Comparison of ENCODE assay signal across 8 cellular contexts in the genomic region with DNA sequence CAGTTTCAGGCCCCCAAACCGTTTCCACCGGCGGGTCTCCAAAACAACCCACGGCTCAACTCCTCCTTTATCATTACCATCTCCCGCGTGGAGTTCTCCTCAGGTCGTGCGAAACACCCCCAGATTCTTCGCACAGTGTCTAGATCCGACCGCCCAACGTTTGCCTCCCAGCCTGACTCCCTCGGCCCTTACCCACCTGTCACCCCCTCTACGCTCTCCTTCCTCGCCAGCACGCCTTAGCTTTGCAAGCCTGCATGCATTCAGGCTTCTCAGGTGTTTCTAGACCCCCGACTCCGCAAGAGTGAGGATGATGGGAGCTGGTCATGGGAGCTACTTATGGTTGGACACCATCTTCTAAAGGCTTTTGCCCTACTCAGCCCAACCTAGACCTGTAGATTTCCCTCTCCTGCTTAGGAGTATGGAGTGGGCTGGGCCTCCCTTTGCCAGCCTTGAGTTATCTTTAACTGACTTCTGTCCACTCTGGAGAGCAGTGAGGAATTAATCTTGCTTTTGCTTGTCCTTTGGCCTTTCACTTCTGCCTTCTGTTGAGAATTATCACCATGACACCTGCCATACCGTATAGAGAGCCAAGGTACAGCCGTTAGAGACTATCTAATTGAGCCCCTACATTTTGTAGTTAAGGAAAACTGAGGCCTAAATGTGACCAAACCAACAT. TPM values are rescaled to one million over a fixed set of nuclear protein-coding genes. Genes with fewer than 3 reads are reported as not detected.
DNase-seq lines count a peak whose midpoint lies in the region; ATAC-seq, FAIRE-seq and TF ChIP-seq lines count a peak whose summit lies in the region.

No MANE protein-coding gene starts in this region.

- FAIRE-seq in keratinocyte (lab: Jason Lieb, UNC) = no peak

- ATAC-seq in HG03442 (IDR thresholded peaks at IDR 0.05; ENCODE audit: unreplicated experiment) (no peak), GM21529 (IDR thresholded peaks at IDR 0.05; ENCODE audit: unreplicated experiment) (no peak)

- DNase-seq in DMS 273 (lab: John Stamatoyannopoulos, UW; ENCODE audit: unreplicated experiment) (peak; percentile 48), DMS 273 treated with DMSO at 0.1 percent for 48 hours (lab: John Stamatoyannopoulos, UW) (no peak), ascending aorta (ENCODE audit: low spot score in 2 of 2) (no peak), keratinocyte (ENCODE audit: low read depth, low spot score) (no peak), testis (no peak), NCI-H1694 (lab: John Stamatoyannopoulos, UW) (no peak)

- H3K36me3 ChIP-seq in ascending aorta (no peaks in the 10 kb centered on the region), keratinocyte (ENCODE audit: control insufficient read depth in 2 of 2, extremely low read depth in 1 of 2, insufficient read depth in 2 of 2, low read length in 2 of 2) (peaks cover 6 to 7% of the 10 kb centered on the region in 2 experiments), testis (ENCODE audit: low read depth, missing control alignments) (no peaks in the 10 kb centered on the region)

- H3K79me2 ChIP-seq in keratinocyte (ENCODE audit: control insufficient read depth, insufficient read depth, low read length) = peaks cover 33% of the 10 kb centered on the region

- dilution Hi-C loops in keratinocyte (cut with MboI; ENCODE audit: extremely low pct_ligation_motif_present, low sequenced_read_pairs) = no loop called here

- H3K27ac ChIP-seq in ascending aorta (peak overlapping the region; percentile 74 to 85), keratinocyte (ENCODE audit: control insufficient read depth, insufficient read depth, low read length) (peak overlapping the region; percentile 78), testis (peak overlapping the region; percentile 74 to 87)

- H3K4me3 ChIP-seq in ascending aorta (peak overlapping the region; percentile 80 to 86), keratinocyte (ENCODE audit: control insufficient read depth in 2 of 3, extremely low read depth in 1 of 3, insufficient read depth in 2 of 3, low read depth in 1 of 3, low read length in 3 of 3) (peak overlapping the region; percentile 74 to 88 (median 83)), testis (peak overlapping the region; percentile 88 to 91)

- intact Hi-C loops in ascending aorta (cut with DNase I) (loop anchor here (1.0 to 10.0 kb wide), 3 partner anchors 10 to 886 kb away; a partner anchor contains a TSS), testis (cut with DNase I; ENCODE audit: low total_unique reads) (no loop called here)

- WGBS in testis, 2 donors = 6 to 8% methylated on average over 20 of the region's 20 CpGs

- TF ChIP-seq CTCF in ascending aorta (IDR thresholded peaks at IDR 0.05) (no peak), keratinocyte (optimal IDR thresholded peaks at IDR 0.05 in 1 of 3, IDR thresholded peaks at IDR 0.05 in 1 of 3, conservative IDR thresholded peaks at IDR 0.05 in 1 of 3; ENCODE audit: extremely low read depth in 1 of 3, insufficient read depth in 2 of 3, low read length in 3 of 3) (no peak), testis (IDR thresholded peaks at IDR 0.05) (no peak)

- peak overlapping the region; percentile 97 for H2AFZ ChIP-seq in keratinocyte (ENCODE audit: control insufficient read depth, low read length)

- peaks cover 7 to 22% of the 10 kb centered on the region in 2 donors for H3K4me1 ChIP-seq in ascending aorta
- peaks cover 33% of the 10 kb centered on the region for H3K4me1 ChIP-seq in keratinocyte (ENCODE audit: control insufficient read depth, extremely low read depth, insufficient read depth, low read length)
- H3K4me1 ChIP-seq in testis = peaks cover 9% of the 10 kb centered on the region

- H3K4me2 ChIP-seq in keratinocyte (ENCODE audit: control insufficient read depth, extremely low read depth, insufficient read depth, low read depth, low read length) = peak overlapping the region; percentile 85

- H3K27me3 ChIP-seq in ascending aorta (no peaks in the 10 kb centered on the region), keratinocyte (ENCODE audit: control insufficient read depth, extremely low read depth, insufficient read depth, low read length) (no peaks in the 10 kb centered on the region), testis (no peaks in the 10 kb centered on the region)

- H4K20me1 ChIP-seq in keratinocyte (ENCODE audit: control insufficient read depth, extremely low read depth, insufficient read depth, low read length) = no peaks in the 10 kb centered on the region

- H3K9me1 ChIP-seq in keratinocyte (ENCODE audit: control insufficient read depth, extremely low read depth, insufficient read depth, low read length) = no peaks in the 10 kb centered on the region

- H3K9me3 ChIP-seq in ascending aorta = no peaks in the 10 kb centered on the region
- no peaks in the 10 kb centered on the region for H3K9me3 ChIP-seq in keratinocyte (ENCODE audit: control insufficient read depth, low read depth, low read length)
- H3K9me3 ChIP-seq in testis = no peaks in the 10 kb centered on the region

- no peak for TF ChIP-seq POLR2A in testis (IDR thresholded peaks at IDR 0.05)

- peak overlapping the region; percentile 86 for H3K9ac ChIP-seq in keratinocyte (ENCODE audit: control insufficient read depth, extremely low read depth, insufficient read depth, low read length)

RNA-seq across cellular contexts. Expression of a gene that starts 0.9 kb away (rescaled TPM):
- total RNA-seq in ascending aorta (220 TPM), testis (100 to 1,000 TPM; 259 to 345 TPM)
- polyA plus RNA-seq in keratinocyte (296 to 365 TPM (median 332 TPM) in 3 replicates), testis (ENCODE audit: insufficient read depth, low read depth, low replicate concordance) (702 TPM)
- polyA plus RNA-seq in keratinocyte (2011; ENCODE audit: low read depth) = 851 TPM
- 275 and 419 TPM in 2 replicates for polyA plus RNA-seq in keratinocyte (2011; cell fraction: cytosol; rRNA removed)
- 171 and 284 TPM in 2 replicates for polyA plus RNA-seq in keratinocyte (2011; cell fraction: nucleus; rRNA removed)
- polyA plus RNA-seq in keratinocyte (2012; ENCODE audit: low replicate concordance) = 362 and 470 TPM in 2 replicates
- 19.2 to 28.8 TPM (median 28.1 TPM) in 3 replicates for polyA minus RNA-seq in keratinocyte
- 199 TPM for polyA minus RNA-seq in keratinocyte (2011; cell fraction: cytosol; rRNA and poly(A)+ RNA removed)
- 28.0 and 38.2 TPM in 2 replicates for polyA minus RNA-seq in keratinocyte (2011; cell fraction: nucleus; rRNA and poly(A)+ RNA removed)

RNA-seq across cellular contexts. Expression of a gene that starts 4.0 kb away (rescaled TPM):
- total RNA-seq in ascending aorta = 65.2 TPM
- 75.8 to 104 TPM (median 79.5 TPM) in 3 replicates for polyA plus RNA-seq in keratinocyte
- polyA plus RNA-seq in keratinocyte (2011; ENCODE audit: low read depth) = 88.6 TPM
- 75.5 and 102 TPM in 2 replicates for polyA plus RNA-seq in keratinocyte (2011; cell fraction: cytosol; rRNA removed)
- 56.8 and 74.4 TPM in 2 replicates for polyA plus RNA-seq in keratinocyte (2011; cell fraction: nucleus; rRNA removed)
- 79.0 and 82.0 TPM in 2 replicates for polyA plus RNA-seq in keratinocyte (2012; ENCODE audit: low replicate concordance)
- 22.5 to 32.4 TPM (median 30.8 TPM) in 3 replicates for polyA minus RNA-seq in keratinocyte
- polyA minus RNA-seq in keratinocyte (2011; cell fraction: cytosol; rRNA and poly(A)+ RNA removed) = 24.2 TPM
- polyA minus RNA-seq in keratinocyte (2011; cell fraction: nucleus; rRNA and poly(A)+ RNA removed) = 9.3 and 13.9 TPM in 2 replicates
- 10 to 100 TPM; 44.7 to 48.0 TPM for total RNA-seq in testis
- polyA plus RNA-seq in testis (ENCODE audit: insufficient read depth, low read depth, low replicate concordance) = 86.5 TPM

RNA-seq across cellular contexts. Expression of a gene that starts 22.5 kb away (rescaled TPM):
- total RNA-seq in ascending aorta (7.6 TPM), testis (10 to 100 TPM; 36.7 to 43.7 TPM)
- polyA plus RNA-seq in keratinocyte (12.7 to 20.9 TPM (median 13.5 TPM) in 3 replicates), testis (ENCODE audit: insufficient read depth, low read depth, low replicate concordance) (16.9 TPM)
- 10.5 TPM for polyA plus RNA-seq in keratinocyte (2011; ENCODE audit: low read depth)
- polyA plus RNA-seq in keratinocyte (2011; cell fraction: cytosol; rRNA removed) = 11.3 and 13.1 TPM in 2 replicates
- 30.6 and 34.6 TPM in 2 replicates for polyA plus RNA-seq in keratinocyte (2011; cell fraction: nucleus; rRNA removed)
- 12.4 and 37.8 TPM in 2 replicates for polyA plus RNA-seq in keratinocyte (2012; ENCODE audit: low replicate concordance)
- 18.8 to 32.4 TPM (median 29.7 TPM) in 3 replicates for polyA minus RNA-seq in keratinocyte
- polyA minus RNA-seq in keratinocyte (2011; cell fraction: cytosol; rRNA and poly(A)+ RNA removed) = 28.4 TPM
- 25.9 and 31.0 TPM in 2 replicates for polyA minus RNA-seq in keratinocyte (2011; cell fraction: nucleus; rRNA and poly(A)+ RNA removed)
